8 cellular contexts compared by ENCODE assay signal in the genomic region with DNA sequence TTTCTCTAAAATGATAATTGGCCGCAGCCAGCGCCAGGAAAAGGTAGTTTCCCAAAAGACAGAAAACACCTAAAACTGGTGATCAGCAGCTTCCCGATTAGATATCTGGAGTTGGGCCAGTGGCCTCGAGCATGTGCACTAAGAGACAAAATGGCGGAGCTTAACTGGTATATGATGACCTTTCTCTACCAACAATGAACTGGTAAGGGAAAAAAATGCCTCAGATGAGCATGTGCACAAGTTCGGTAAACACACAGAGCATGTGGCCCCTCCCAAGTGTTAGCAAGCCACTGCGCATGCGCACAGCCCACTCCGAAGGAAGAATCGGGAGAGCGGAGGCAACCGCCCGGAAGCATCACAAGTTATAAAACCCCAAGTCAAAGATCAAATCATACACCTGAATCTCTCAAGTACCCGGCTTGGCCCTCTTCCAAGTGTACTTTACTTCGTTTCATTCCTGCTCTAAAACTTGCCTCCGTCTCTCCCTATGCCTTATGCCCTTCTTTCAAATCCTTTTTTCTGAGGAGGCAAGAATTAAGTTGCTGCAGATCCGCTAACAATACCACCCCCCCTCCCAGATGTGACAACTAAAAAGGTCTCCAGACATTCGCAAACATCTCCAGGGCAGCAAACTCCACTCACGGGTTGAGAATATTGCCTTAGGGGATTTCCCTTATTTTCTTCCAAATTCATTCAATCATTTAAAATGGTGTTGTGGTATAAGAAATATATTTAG. TPM values are rescaled to one million over a fixed set of nuclear protein-coding genes. Genes with fewer than 3 reads are reported as not detected.
DNase-seq lines count a peak whose midpoint lies in the region; ATAC-seq and TF ChIP-seq lines count a peak whose summit lies in the region.

No MANE protein-coding gene starts in this region.

- TF ChIP-seq CTCF in nephron progenitor cell (IDR thresholded peaks at IDR 0.05), result no peak

- no peaks in the 10 kb centered on the region for H3K9me3 Mint-ChIP-seq in activated T-helper 17 cell treated with anti-CD3 and anti-CD28 coated beads, Interleukin-2, amount 50 U/mL, for 72 hours
- H3K9me3 Mint-ChIP-seq in nephron progenitor cell, result no peaks in the 10 kb centered on the region

- no peaks in the 10 kb centered on the region for H3K27me3 Mint-ChIP-seq in activated T-helper 17 cell treated with anti-CD3 and anti-CD28 coated beads, Interleukin-2, amount 50 U/mL, for 72 hours
- H3K27me3 Mint-ChIP-seq in nephron progenitor cell (ENCODE audit: low read depth, poor library complexity), result no peaks in the 10 kb centered on the region

- peak; percentile 87 for ATAC-seq in activated T-helper 17 cell treated with anti-CD3 and anti-CD28 coated beads, Interleukin-2, amount 50 U/mL, for 72 hours (replicated peaks)

- H3K36me3 Mint-ChIP-seq in activated T-helper 17 cell treated with anti-CD3 and anti-CD28 coated beads, Interleukin-2, amount 50 U/mL, for 72 hours (ENCODE audit: low read depth), result peaks cover 8% of the 10 kb centered on the region
- no peaks in the 10 kb centered on the region for H3K36me3 Mint-ChIP-seq in nephron progenitor cell (ENCODE audit: low read depth)

- H3K4me1 Mint-ChIP-seq in activated T-helper 17 cell treated with anti-CD3 and anti-CD28 coated beads, Interleukin-2, amount 50 U/mL, for 72 hours, result peaks cover 12% of the 10 kb centered on the region
- H3K4me1 Mint-ChIP-seq in nephron progenitor cell, result no peaks in the 10 kb centered on the region

- peak overlapping the region; percentile 92 for H3K27ac Mint-ChIP-seq in activated T-helper 17 cell treated with anti-CD3 and anti-CD28 coated beads, Interleukin-2, amount 50 U/mL, for 72 hours
- H3K27ac Mint-ChIP-seq in nephron progenitor cell, result no peak overlapping the region

- DNase-seq in DMS153 treated with DMSO at 0.1 percent for 48 hours (lab: John Stamatoyannopoulos, UW; ENCODE audit: unreplicated experiment), result peak; percentile 46
- peak; percentile 46 for DNase-seq in NCI-H226
- DNase-seq in fibroblast of peridontal ligament (ENCODE audit: extremely low read depth), result peak; percentile 79
- DNase-seq in nephron progenitor cell, result peak; percentile 29
- DNase-seq in stimulated activated naive CD4-positive, alpha-beta T cell (lab: John Stamatoyannopoulos, UW), result peak; percentile 25 to 75 (median 64)
- no peak for DNase-seq in H4 (ENCODE audit: low spot score)
- DNase-seq in NCI-H2081 treated with DMSO at 0.1 percent for 48 hours (lab: John Stamatoyannopoulos, UW), result no peak

- H3K4me3 Mint-ChIP-seq in activated T-helper 17 cell treated with anti-CD3 and anti-CD28 coated beads, Interleukin-2, amount 50 U/mL, for 72 hours, result peak overlapping the region; percentile 81
- peak overlapping the region; percentile 47 for H3K4me3 Mint-ChIP-seq in nephron progenitor cell

RNA-seq across cellular contexts. Expression of a gene that starts 15.0 kb away (rescaled TPM):
- 100 to 1,000 TPM in 1 of 2 donors, 10 to 100 TPM in 1; 83.5 to 117 TPM for total RNA-seq in activated T-helper 17 cell treated with anti-CD3 and anti-CD28 coated beads, Interleukin-2, amount 50 U/mL, for 72 hours
- 21.0 and 30.8 TPM in 2 replicates for total RNA-seq in H4 (2014; rRNA removed; shearing (Covaris generic))

RNA-seq across cellular contexts. Expression of a gene that starts 31.5 kb away (rescaled TPM):
- 10 to 100 TPM; 23.4 to 38.1 TPM for total RNA-seq in activated T-helper 17 cell treated with anti-CD3 and anti-CD28 coated beads, Interleukin-2, amount 50 U/mL, for 72 hours
- total RNA-seq in H4 (2014; rRNA removed; shearing (Covaris generic)), result 37.2 and 45.6 TPM in 2 replicates

Comparison
In these comparisons a context has a peak if more than half of its experiments do, and no peak if none do; other contexts are left out.
1. DNase-seq: peak in DMS153 treated with DMSO at 0.1 percent for 48 hours (single experiment), NCI-H226 (single experiment), fibroblast of peridontal ligament (single experiment), nephron progenitor cell (single experiment) and stimulated activated naive CD4-positive, alpha-beta T cell (6 of 6); none in H4 (single experiment) and NCI-H2081 treated with DMSO at 0.1 percent for 48 hours (single experiment).